ENCODE assay signal across 9 cellular contexts in genomic region chr7:100469227-100470044, GRCh38. TPM values are rescaled to one million over a fixed set of nuclear protein-coding genes. Genes with fewer than 3 reads are reported as not detected.
DNase-seq lines count a peak whose midpoint lies in the region; ATAC-seq, FAIRE-seq and TF ChIP-seq lines count a peak whose summit lies in the region.
"Had no signal": no experiment of that assay in that cellular context is flagged by ENCODE, and none has a peak within 500 bp of the region (broad histone marks: within the 10 kb centered on the region; RNA-seq: fewer than 3 reads in every experiment).

No MANE protein-coding gene starts in this region.

- H3K36me3 ChIP-seq in left lung, result peaks cover 0 to 76% of the 10 kb centered on the region in 2 donors

- no peaks in the 10 kb centered on the region for H3K9me3 ChIP-seq in left lung

- peaks cover 36% of the 10 kb centered on the region for H3K36me3 Mint-ChIP-seq in activated CD4-positive, alpha-beta T cell treated with anti-CD3 and anti-CD28 coated beads, Interleukin-2, amount 10 ng/mL, durations not matched to agents 7 days and 5 days (ENCODE audit: low read depth)

- H3K27me3 Mint-ChIP-seq in activated CD4-positive, alpha-beta T cell treated with anti-CD3 and anti-CD28 coated beads, Interleukin-2, amount 10 ng/mL, durations not matched to agents 7 days and 5 days, result no peaks in the 10 kb centered on the region

- intact Hi-C loops in left lung (cut with DNase I), result loop anchor here (5.0 to 10.0 kb wide), 2 partner anchors 88 to 215 kb away; no protein-coding TSS in a partner anchor

- peak; percentile 98 for DNase-seq in D721Med (ENCODE audit: insufficient read length, low spot score)
- peak; percentile 13 to 74 for DNase-seq in NCI-H446 (lab: John Stamatoyannopoulos, UW)
- DNase-seq in activated CD4-positive, alpha-beta T cell treated with anti-CD3 and anti-CD28 coated beads, Interleukin-2, amount 10 ng/mL, durations not matched to agents 7 days and 5 days, result peak; percentile 81
- peak; percentile 78 for DNase-seq in choroid plexus epithelial cell (ENCODE audit: low read depth)
- peak; percentile 87 to 98 for DNase-seq in left lung
- peak; percentile 70 to 87 for DNase-seq in stimulated activated CD4-positive, alpha-beta T cell treated with anti-CD3 and anti-CD28 coated beads, Interleukin-4, amount 100 ng/mL, for 4 hours

- POLR2A ChIA-PET in activated CD4-positive, alpha-beta T cell treated with anti-CD3 and anti-CD28 coated beads, Interleukin-2, amount 10 ng/mL, durations not matched to agents 7 days and 5 days (lab: Charles Lee), result no interaction called here

- H3K27ac Mint-ChIP-seq in activated CD4-positive, alpha-beta T cell treated with anti-CD3 and anti-CD28 coated beads, Interleukin-2, amount 10 ng/mL, durations not matched to agents 7 days and 5 days, result peak overlapping the region; percentile 50

- TF ChIP-seq CTCF in D721Med (IDR thresholded peaks at IDR 0.05; ENCODE audit: insufficient read depth, missing control alignments), result peak; percentile 86
- TF ChIP-seq CTCF in choroid plexus epithelial cell (conservative IDR thresholded peaks at IDR 0.05; ENCODE audit: low read depth, low read length), result peak; percentile 92
- peak; percentile 93 to 98 for TF ChIP-seq CTCF in left lung (IDR thresholded peaks at IDR 0.05)

- ATAC-seq in HG02678 (IDR thresholded peaks at IDR 0.05; ENCODE audit: unreplicated experiment) (peak; percentile 68), left lung (peak; percentile 81), GM21619 (IDR thresholded peaks at IDR 0.05; ENCODE audit: unreplicated experiment) (no peak)

- no peak overlapping the region for H3K4me3 ChIP-seq in choroid plexus epithelial cell (ENCODE audit: low read depth, low read length)
- no peak overlapping the region for H3K4me3 ChIP-seq in left lung

- CTCF ChIA-PET in activated CD4-positive, alpha-beta T cell treated with anti-CD3 and anti-CD28 coated beads, Interleukin-2, amount 10 ng/mL, durations not matched to agents 7 days and 5 days (lab: Charles Lee), result interaction anchor here (0.5 to 3.5 kb wide), 21 partner anchors 8 to 491 kb away, joined by 3 to 13 read pairs (median 3); partner anchors contain the start of genes FBXO24, LRCH4, MEPCE and POP7

- H3K27me3 ChIP-seq in left lung, result no peaks in the 10 kb centered on the region

- H3K27ac ChIP-seq in left lung, result no peak overlapping the region

- FAIRE-seq in D721Med (lab: Jason Lieb, UNC), result no peak

- peaks cover 28% of the 10 kb centered on the region for H3K4me1 Mint-ChIP-seq in activated CD4-positive, alpha-beta T cell treated with anti-CD3 and anti-CD28 coated beads, Interleukin-2, amount 10 ng/mL, durations not matched to agents 7 days and 5 days

- no peak overlapping the region for H3K4me3 Mint-ChIP-seq in activated CD4-positive, alpha-beta T cell treated with anti-CD3 and anti-CD28 coated beads, Interleukin-2, amount 10 ng/mL, durations not matched to agents 7 days and 5 days
- H3K4me3 Mint-ChIP-seq: T-helper 1 cell treated with Interleukin-12 subunit alpha and Interleukin-12 subunit beta and Interleukin-4 antibody, amounts not matched to agents 30 μg/mL and 1 μg/mL, for 36 hours had no signal

- no peaks in the 10 kb centered on the region for H3K9me3 Mint-ChIP-seq in activated CD4-positive, alpha-beta T cell treated with anti-CD3 and anti-CD28 coated beads, Interleukin-2, amount 10 ng/mL, durations not matched to agents 7 days and 5 days
- H3K9me3 Mint-ChIP-seq: T-helper 1 cell treated with Interleukin-12 subunit alpha and Interleukin-12 subunit beta and Interleukin-4 antibody, amounts not matched to agents 30 μg/mL and 1 μg/mL, for 36 hours had no signal

- peaks cover 6 to 53% of the 10 kb centered on the region in 2 donors for H3K4me1 ChIP-seq in left lung

RNA-seq across cellular contexts. Expression of gene SPACDR, which starts 5.4 kb away (rescaled TPM):
- total RNA-seq in activated CD4-positive, alpha-beta T cell treated with anti-CD3 and anti-CD28 coated beads, Interleukin-2, amount 10 ng/mL, durations not matched to agents 7 days and 5 days, result 1 to 10 TPM; 3.0 to 4.1 TPM
- 1 to 10 TPM in 1 of 2 donors, under 1 TPM in 1; 0.41 to 1.9 TPM for total RNA-seq in left lung

RNA-seq across cellular contexts. Expression of gene TSC22D4, which starts 9.6 kb away (rescaled TPM):
- 100 to 1,000 TPM; 113 to 128 TPM for total RNA-seq in activated CD4-positive, alpha-beta T cell treated with anti-CD3 and anti-CD28 coated beads, Interleukin-2, amount 10 ng/mL, durations not matched to agents 7 days and 5 days
- total RNA-seq in left lung, result 10 to 100 TPM; 50.1 to 55.6 TPM

RNA-seq across cellular contexts. Expression of gene NYAP1, which starts 14.3 kb away (rescaled TPM):
- total RNA-seq in activated CD4-positive, alpha-beta T cell treated with anti-CD3 and anti-CD28 coated beads, Interleukin-2, amount 10 ng/mL, durations not matched to agents 7 days and 5 days, result under 1 TPM; 0.23 to 0.32 TPM
- under 1 TPM; 0.50 to 0.55 TPM for total RNA-seq in left lung

RNA-seq across cellular contexts. Expression of gene PPP1R35, which starts 33.1 kb away (rescaled TPM):
- 10 to 100 TPM; 67.9 to 77.9 TPM for total RNA-seq in activated CD4-positive, alpha-beta T cell treated with anti-CD3 and anti-CD28 coated beads, Interleukin-2, amount 10 ng/mL, durations not matched to agents 7 days and 5 days
- total RNA-seq in left lung, result 10 to 100 TPM; 22.7 to 27.0 TPM

RNA-seq across cellular contexts. Expression of gene MEPCE, which starts 39.8 kb away (rescaled TPM):
- total RNA-seq in activated CD4-positive, alpha-beta T cell treated with anti-CD3 and anti-CD28 coated beads, Interleukin-2, amount 10 ng/mL, durations not matched to agents 7 days and 5 days, result 10 to 100 TPM; 49.1 to 50.5 TPM
- total RNA-seq in left lung, result 10 to 100 TPM; 25.0 to 33.0 TPM

Comparison
In these comparisons a context has a peak if more than half of its experiments do, and no peak if none do; other contexts are left out.
1. DNase-seq: peak in every context shown above with its lines; median percentile 98 in D721Med; 92 in left lung; 81 in activated CD4-positive, alpha-beta T cell treated with anti-CD3 and anti-CD28 coated beads, Interleukin-2, amount 10 ng/mL, durations not matched to agents 7 days and 5 days; 78 in stimulated activated CD4-positive, alpha-beta T cell treated with anti-CD3 and anti-CD28 coated beads, Interleukin-4, amount 100 ng/mL, for 4 hours; 78 in choroid plexus epithelial cell; 44 in NCI-H446.